8 cellular contexts compared by ENCODE assay signal in the genomic region with DNA sequence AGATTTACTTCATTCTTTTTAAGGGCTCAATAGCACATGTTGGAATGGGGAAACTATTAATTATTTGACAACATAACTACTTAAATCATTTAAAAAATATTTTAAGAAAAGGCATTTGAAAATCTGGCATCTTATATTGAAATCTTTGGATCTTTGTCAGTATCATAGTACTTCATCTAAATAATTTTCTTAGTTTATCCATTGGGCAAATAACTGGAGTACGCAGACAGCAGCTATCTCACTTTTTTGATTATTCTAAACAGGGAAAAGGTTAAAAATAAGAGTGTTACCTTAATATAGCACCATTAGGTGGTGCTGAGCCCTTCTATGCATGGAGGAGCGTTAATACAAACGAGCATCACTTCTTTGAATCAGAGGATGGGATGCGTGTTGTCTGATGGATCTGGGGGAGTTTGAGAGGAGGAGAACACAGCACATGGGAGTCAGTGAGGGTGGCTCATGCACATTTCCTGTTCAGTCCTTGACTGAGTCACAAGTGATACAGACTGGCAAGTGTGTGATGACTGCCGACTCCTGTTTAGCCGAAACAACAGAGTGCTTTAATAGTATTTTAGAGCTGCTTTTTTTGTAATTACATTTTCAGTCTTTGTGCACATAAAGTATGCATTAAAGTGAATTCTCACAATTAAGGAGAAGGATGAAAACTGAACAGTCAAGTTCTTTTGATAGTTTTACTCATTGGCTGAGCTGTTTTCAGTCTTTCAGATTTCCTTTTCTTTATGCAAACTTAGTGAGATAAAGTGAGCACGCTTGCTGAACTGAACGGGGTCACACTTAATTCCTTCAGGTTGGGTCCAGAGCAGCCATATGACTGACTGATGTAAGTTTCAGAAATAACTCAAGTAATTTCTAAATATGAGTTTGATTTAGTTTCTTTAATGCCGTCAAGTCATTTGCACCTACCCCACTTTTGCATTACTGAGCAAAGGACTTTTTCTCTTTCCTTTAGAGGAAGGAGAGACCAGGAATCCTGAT.
DNase-seq lines count a peak whose midpoint lies in the region; ATAC-seq lines count a peak whose summit lies in the region.

No MANE protein-coding gene starts in this region.

- peak overlapping the region; percentile 16 for H2AFZ ChIP-seq in ACC112 (ENCODE audit: low read length, unreplicated experiment)

- no peaks in the 10 kb centered on the region for H3K27me3 ChIP-seq in ACC112 (ENCODE audit: insufficient read depth, low read length)

- peak; percentile 65 for ATAC-seq in GM19372 (IDR thresholded peaks at IDR 0.05; ENCODE audit: low read depth, unreplicated experiment)
- ATAC-seq in HG03571 (IDR thresholded peaks at IDR 0.05; ENCODE audit: unreplicated experiment) = peak; percentile 87

- peak; percentile 32 for DNase-seq in activated CD4-positive, alpha-beta T cell treated with anti-CD3 and anti-CD28 coated beads for 1 hour
- DNase-seq in non-pigmented ciliary epithelial cell (ENCODE audit: low read depth) = peak; percentile 63
- DNase-seq in DMS153 treated with DMSO at 0.1 percent for 48 hours (lab: John Stamatoyannopoulos, UW; ENCODE audit: unreplicated experiment) = no peak
- no peak for DNase-seq in GOT3 (lab: John Stamatoyannopoulos, UW)

- H3K79me2 ChIP-seq in ACC112 (ENCODE audit: control insufficient read depth, insufficient read depth, low read length, unreplicated experiment) = peaks cover 6% of the 10 kb centered on the region

- H3K27ac ChIP-seq in ACC112 (ENCODE audit: low read depth, low read length) (peak overlapping the region; percentile 47), cingulate gyrus (ENCODE audit: low read depth, low read length) (peak overlapping the region; percentile 66)

- H3K4me1 ChIP-seq in ACC112 (ENCODE audit: control insufficient read depth, insufficient read depth, low read length, unreplicated experiment) = peaks cover 12% of the 10 kb centered on the region

- peak overlapping the region; percentile 55 for H3K4me3 ChIP-seq in ACC112 (ENCODE audit: low read depth, low read length)

- no peaks in the 10 kb centered on the region for H3K36me3 ChIP-seq in ACC112 (ENCODE audit: insufficient read depth, low read length)

Comparison
In these comparisons a context has a peak if more than half of its experiments do, and no peak if none do; other contexts are left out.
1. DNase-seq: peak in activated CD4-positive, alpha-beta T cell treated with anti-CD3 and anti-CD28 coated beads for 1 hour (single experiment) and non-pigmented ciliary epithelial cell (single experiment); none in DMS153 treated with DMSO at 0.1 percent for 48 hours (single experiment) and GOT3 (single experiment).